26 cellular contexts compared by ENCODE assay signal in genomic region chr2:202169826-202170424, GRCh38.
DNase-seq lines count a peak whose midpoint lies in the region; ATAC-seq, FAIRE-seq and TF ChIP-seq lines count a peak whose summit lies in the region.
"Had no signal": no experiment of that assay in that cellular context is flagged by ENCODE, and none has a peak within 500 bp of the region (broad histone marks: within the 10 kb centered on the region; RNA-seq: fewer than 3 reads in every experiment).

No MANE protein-coding gene starts in this region.

- no peaks in the 10 kb centered on the region for H4K20me1 ChIP-seq in HepG2 (ENCODE audit: insufficient read depth, low read length)

- peak; percentile 38 for ATAC-seq in HepG2
- ATAC-seq in right lobe of liver: no peak
- ATAC-seq in WTC11: peak; percentile 59
- ATAC-seq in GM21528 (IDR thresholded peaks at IDR 0.05; ENCODE audit: low FRiP score, unreplicated experiment): no peak
- ATAC-seq: SK-N-SH treated with all-trans-retinoic acid at 6 μM for 48 hours had no signal

- no peak for TF ChIP-seq RAD21 in HepG2 (CRISPR knock-in tag; IDR thresholded peaks at IDR 0.05)

- CTCF ChIA-PET in HepG2 (lab: Yijun Ruan, JAX; ENCODE audit: low intra/inter-chr PET ratio, low total read pairs): no interaction called here
- CTCF ChIA-PET in WTC11 (lab: Charles Lee): interaction anchor here (0.6 to 2.4 kb wide), 6 partner anchors 11 to 198 kb away, joined by 3 to 6 read pairs (median 4); no protein-coding TSS in a partner anchor

- in situ Hi-C loops in HepG2 (cut with HindIII; ENCODE audit: extremely low pct_ligation_motif_present, low pct_unique_long_range_greater_than_20kb): loop anchor here (5.0 kb wide), 2 partner anchors 68 to 308 kb away; no protein-coding TSS in a partner anchor

- H3K4me2 ChIP-seq in HepG2 (ENCODE audit: low read depth, low read length): no peak overlapping the region

- 43% methylated on average over 8 of the region's 8 CpGs for WGBS in HepG2 (ENCODE audit: low lambda C conversion rate)
- WGBS in right lobe of liver (ENCODE audit: insufficient coverage, low coverage, low lambda C conversion rate, missing lambda C conversion rate): 88% methylated on average over 1 of the region's 8 CpGs

- DNase-seq in HepG2 (ENCODE audit: low spot score) (no peak), right lobe of liver (no peak), WTC11 (ENCODE audit: low spot score) (no peak), mesenteric fat pad (ENCODE audit: low spot score) (peak; percentile 53), type B pancreatic cell (ENCODE audit: extremely low spot score, unreplicated experiment) (no peak), COLO668 (lab: John Stamatoyannopoulos, UW; ENCODE audit: unreplicated experiment) (no peak)
- no peak for DNase-seq in activated effector memory CD4-positive, alpha-beta T cell treated with Interleukin-2 at 50 U/mL for 16 hours
- DNase-seq: 8988T; ACHN; BE2C; Calu3; CD8-positive, alpha-beta memory T cell; DMS79 treated with DMSO at 0.1 percent for 48 hours; NCI-H1048; NCI-H1417; NCI-H1694; NCI-H2029 treated with DMSO at 0.1 percent for 48 hours; NCI-H2227 treated with DMSO at 0.1 percent for 48 hours; NCI-H510A treated with DMSO at 0.1 percent for 48 hours; NCI-H748 treated with DMSO at 0.1 percent for 48 hours; SJCRH30 had no signal

- H3K4me1 Mint-ChIP-seq in WTC11: peaks cover 17% of the 10 kb centered on the region
- H3K4me1 Mint-ChIP-seq in type B pancreatic cell (ENCODE audit: unreplicated experiment): peaks cover 21% of the 10 kb centered on the region

- no peak overlapping the region for H3K27ac Mint-ChIP-seq in WTC11
- H3K27ac Mint-ChIP-seq in type B pancreatic cell: no peak overlapping the region
- H3K27ac Mint-ChIP-seq: CD8-positive, alpha-beta memory T cell had no signal

- no peak for TF ChIP-seq EP300 in HepG2 (IDR thresholded peaks at IDR 0.05; ENCODE audit: low read depth in 2 of 2, low read length in 2 of 2)
- TF ChIP-seq EP300 in HepG2 (CRISPR knock-in tag; IDR thresholded peaks at IDR 0.05; ENCODE audit: borderline replicate concordance): no peak

- no peak overlapping the region for H2AFZ ChIP-seq in HepG2 (ENCODE audit: low read length)

- H3K36me3 ChIP-seq in HepG2 (replicated peaks in 1 of 2; ENCODE audit: control insufficient read depth in 1 of 2, insufficient read depth in 2 of 2, low read length in 2 of 2) (no peaks in the 10 kb centered on the region), right lobe of liver (no peaks in the 10 kb centered on the region)
- H3K36me3 ChIP-seq: BE2C, SJCRH30 had no signal

- H3K9ac ChIP-seq in HepG2 (ENCODE audit: insufficient read depth, low read depth, low read length): no peak overlapping the region

- FAIRE-seq in HepG2 (lab: Jason Lieb, UNC): no peak
- FAIRE-seq: GM12892, HTR-8/SVneo had no signal

- H3K79me2 ChIP-seq in HepG2 (ENCODE audit: insufficient read depth, low read length): no peaks in the 10 kb centered on the region

- H3K4me3 ChIP-seq in HepG2 (replicated peaks in 1 of 3; ENCODE audit: insufficient read depth in 1 of 3, low read depth in 2 of 3, low read length in 3 of 3) (no peak overlapping the region), right lobe of liver (no peak overlapping the region)
- H3K4me3 ChIP-seq: SJCRH30 had no signal

- H3K4me1 ChIP-seq in HepG2 (ENCODE audit: insufficient read depth, low read length): peaks cover 7% of the 10 kb centered on the region
- H3K4me1 ChIP-seq in right lobe of liver: no peaks in the 10 kb centered on the region
- H3K4me1 ChIP-seq: BE2C, SJCRH30 had no signal

- no TSS peak for BruUV-seq in HepG2 (replicated peaks; lab: Mats Ljungman, UMichigan)

- TF ChIP-seq CTCF in HepG2 (CRISPR knock-in tag; IDR thresholded peaks at IDR 0.05) (no peak), right lobe of liver (IDR thresholded peaks at IDR 0.05) (no peak), WTC11 (IDR thresholded peaks at IDR 0.05) (no peak), type B pancreatic cell (conservative IDR thresholded peaks at IDR 0.05) (no peak)

- 0 out of 2 replicates have a peak, but pooled peaks cover under 1% of the 10 kb centered on the region for H3K9me3 Mint-ChIP-seq in WTC11
- H3K9me3 Mint-ChIP-seq in type B pancreatic cell: no peaks in the 10 kb centered on the region
- H3K9me3 Mint-ChIP-seq: CD8-positive, alpha-beta memory T cell had no signal

- no peak overlapping the region for H3K27ac ChIP-seq in HepG2 (ENCODE audit: extremely low read length, insufficient read depth, low read length)
- no peak overlapping the region for H3K27ac ChIP-seq in right lobe of liver
- H3K27ac ChIP-seq: SJCRH30 had no signal

- H3K36me3 Mint-ChIP-seq in WTC11 (no peaks in the 10 kb centered on the region), type B pancreatic cell (no peaks in the 10 kb centered on the region)
- H3K36me3 Mint-ChIP-seq: CD14-positive monocyte; CD8-positive, alpha-beta memory T cell had no signal

- TF ChIP-seq POLR2A in HepG2 (IDR thresholded peaks at IDR 0.05; ENCODE audit: insufficient read depth in 1 of 2, low read depth in 2 of 2, low read length in 2 of 2): no peak
- no peak for TF ChIP-seq POLR2A in right lobe of liver (IDR thresholded peaks at IDR 0.05)

- H3K27me3 Mint-ChIP-seq in WTC11 (ENCODE audit: low read depth): peaks cover 27% of the 10 kb centered on the region
- peaks cover 26% of the 10 kb centered on the region for H3K27me3 Mint-ChIP-seq in type B pancreatic cell

- intact Hi-C loops in HepG2 (cut with micrococcal nuclease; ENCODE audit: unreplicated experiment) (no loop called here), right lobe of liver (cut with DNase I) (no loop called here)

- no peaks in the 10 kb centered on the region; a peak in 1 of 5 replicates for H3K27me3 ChIP-seq in HepG2 (ENCODE audit: control insufficient read depth in 1 of 2, insufficient read depth in 2 of 2, low read length in 2 of 2)
- H3K27me3 ChIP-seq in right lobe of liver: no peaks in the 10 kb centered on the region
- H3K27me3 ChIP-seq: BE2C, SJCRH30 had no signal

- H3K9me3 ChIP-seq in HepG2 (ENCODE audit: low read length) (no peaks in the 10 kb centered on the region), right lobe of liver (no peaks in the 10 kb centered on the region)
- H3K9me3 ChIP-seq: BE2C, SJCRH30 had no signal

- H3K4me3 Mint-ChIP-seq in WTC11 (no peak overlapping the region), type B pancreatic cell (no peak overlapping the region)
- H3K4me3 Mint-ChIP-seq: CD8-positive, alpha-beta memory T cell had no signal

- POLR2A ChIA-PET in HepG2 (lab: Yijun Ruan, JAX) (no interaction called here), WTC11 (lab: Charles Lee) (no interaction called here)

TF ChIP-seq in HepG2, 621 proteins besides CTCF, POLR2A, EP300 and RAD21:
- TF ChIP-seq CC2D1A (CRISPR knock-in tag; IDR thresholded peaks at IDR 0.05) (no peak), ZNF792 (CRISPR knock-in tag; IDR thresholded peaks at IDR 0.05) (no peak), ZFP37 (CRISPR knock-in tag; IDR thresholded peaks at IDR 0.05; ENCODE audit: borderline replicate concordance) (no peak), ZSCAN31 (CRISPR knock-in tag; IDR thresholded peaks at IDR 0.05; ENCODE audit: low read depth) (no peak), ZNF562 (CRISPR knock-in tag; IDR thresholded peaks at IDR 0.05; ENCODE audit: borderline replicate concordance) (no peak), ZNF232 (CRISPR knock-in tag; IDR thresholded peaks at IDR 0.05; ENCODE audit: borderline replicate concordance) (no peak), BRD4 (CRISPR knock-in tag; IDR thresholded peaks at IDR 0.05) (no peak), RBM39 (IDR thresholded peaks at IDR 0.05; ENCODE audit: low read depth, low read length, poor library complexity, severe bottlenecking) (no peak), ZBTB7A (CRISPR knock-in tag; IDR thresholded peaks at IDR 0.05) (no peak), TBL1XR1 (IDR thresholded peaks at IDR 0.05; ENCODE audit: borderline replicate concordance, low read length, partially characterized antibody) (no peak), SP2 (CRISPR knock-in tag; IDR thresholded peaks at IDR 0.05) (no peak), HNRNPL (IDR thresholded peaks at IDR 0.05; ENCODE audit: low read depth, low read length) (no peak)

TF ChIP-seq in WTC11, 78 proteins besides CTCF, POLR2A, EP300 and RAD21 (continues in another document):
- TF ChIP-seq ZNF416 (CRISPR knock-in tag; IDR thresholded peaks at IDR 0.05): no peak
- no peak for TF ChIP-seq USF1 (CRISPR knock-in tag; IDR thresholded peaks at IDR 0.05)
- no peak for TF ChIP-seq FOXK1 (CRISPR knock-in tag; IDR thresholded peaks at IDR 0.05)
- no peak for TF ChIP-seq GTF2I (CRISPR knock-in tag; conservative IDR thresholded peaks at IDR 0.05)
- TF ChIP-seq CREB1 (CRISPR knock-in tag; IDR thresholded peaks at IDR 0.05): no peak
- no peak for TF ChIP-seq CREM (CRISPR knock-in tag; IDR thresholded peaks at IDR 0.05)
- TF ChIP-seq FOXP1 (CRISPR knock-in tag; IDR thresholded peaks at IDR 0.05; ENCODE audit: borderline replicate concordance): no peak
- no peak for TF ChIP-seq ZNF396 (CRISPR knock-in tag; IDR thresholded peaks at IDR 0.05; ENCODE audit: borderline replicate concordance)
- no peak for TF ChIP-seq AR (CRISPR knock-in tag; IDR thresholded peaks at IDR 0.05)

Comparison
In these comparisons a context has a peak if more than half of its experiments do, and no peak if none do; other contexts are left out.
1. ATAC-seq: peak in HepG2 (single experiment) and WTC11 (single experiment); none in right lobe of liver (0 of 4) and GM21528 (single experiment).